11 cellular contexts compared by ENCODE assay signal in the genomic region with DNA sequence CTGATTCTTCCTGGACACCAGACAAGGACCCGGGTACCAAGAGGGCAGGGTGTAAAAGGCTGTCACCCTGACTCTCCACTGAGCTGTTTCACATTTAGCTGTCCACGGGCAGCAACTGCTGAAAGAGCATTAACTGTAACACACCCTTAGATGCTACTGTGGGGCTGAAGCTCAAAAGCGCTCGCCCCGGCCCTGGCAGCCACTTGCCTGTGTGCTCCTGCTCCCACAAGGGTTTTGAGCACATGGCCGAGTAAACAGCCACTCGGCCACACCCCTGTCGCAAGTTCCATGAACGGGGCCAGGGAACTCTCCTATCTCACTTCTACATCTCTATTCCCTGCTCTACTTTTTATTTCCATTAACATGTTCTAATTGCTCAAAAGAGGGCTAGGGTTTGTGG.
"Had no signal": no experiment of that assay in that cellular context is flagged by ENCODE, and none has a peak within 500 bp of the region (broad histone marks: within the 10 kb centered on the region; RNA-seq: fewer than 3 reads in every experiment).

No MANE protein-coding gene starts in this region.

- H3K9me3 Mint-ChIP-seq: stimulated activated naive B cell treated with anti-CD40 and anti-IgM and Interleukin-4, amounts not matched to agents 10 μg/mL and 1 μg/mL and 100 μg/mL, for 72 hours; T-helper 2 cell treated with Interferon-gamma antibody and Interleukin-4, amounts not matched to agents 5 μg/mL and 100 μg/mL, for 36 hours had no signal

- H3K4me3 Mint-ChIP-seq: naive thymus-derived CD8-positive, alpha-beta T cell; stimulated activated naive B cell treated with anti-CD40 and anti-IgM and Interleukin-4, amounts not matched to agents 10 μg/mL and 1 μg/mL and 100 μg/mL, for 72 hours; T-helper 2 cell treated with Interferon-gamma antibody and Interleukin-4, amounts not matched to agents 5 μg/mL and 100 μg/mL, for 36 hours had no signal

- H3K27ac ChIP-seq: brain microvascular endothelial cell, psoas muscle had no signal

- DNase-seq: activated CD4-positive, CD25-positive, alpha-beta regulatory T cell treated with anti-CD3 and anti-CD28 coated beads, Interleukin-2, amount 50 U/mL, for 72 hours; activated naive CD4-positive, alpha-beta T cell; brain microvascular endothelial cell; effector CD8-positive, alpha-beta T cell; naive thymus-derived CD8-positive, alpha-beta T cell; nucleus accumbens; psoas muscle; stimulated activated CD4-positive, alpha-beta T cell treated with anti-CD3 and anti-CD28 coated beads, Interleukin-2, amount 100 ng/mL, for 48 hours; stimulated activated naive B cell treated with anti-CD40 and anti-IgM and Interleukin-4, amounts not matched to agents 10 μg/mL and 1 μg/mL and 100 μg/mL, for 72 hours; trophoblast cell had no signal

- H3K4me1 ChIP-seq: psoas muscle had no signal

- H3K27me3 Mint-ChIP-seq: naive thymus-derived CD8-positive, alpha-beta T cell; stimulated activated naive B cell treated with anti-CD40 and anti-IgM and Interleukin-4, amounts not matched to agents 10 μg/mL and 1 μg/mL and 100 μg/mL, for 72 hours had no signal

- H3K27me3 ChIP-seq: brain microvascular endothelial cell had no signal

- H3K27ac Mint-ChIP-seq: naive thymus-derived CD8-positive, alpha-beta T cell; stimulated activated naive B cell treated with anti-CD40 and anti-IgM and Interleukin-4, amounts not matched to agents 10 μg/mL and 1 μg/mL and 100 μg/mL, for 72 hours; T-helper 2 cell treated with Interferon-gamma antibody and Interleukin-4, amounts not matched to agents 5 μg/mL and 100 μg/mL, for 36 hours had no signal

- H3K36me3 ChIP-seq: brain microvascular endothelial cell had no signal

- H3K9me3 ChIP-seq: psoas muscle had no signal

- H3K36me3 Mint-ChIP-seq: naive thymus-derived CD8-positive, alpha-beta T cell; stimulated activated naive B cell treated with anti-CD40 and anti-IgM and Interleukin-4, amounts not matched to agents 10 μg/mL and 1 μg/mL and 100 μg/mL, for 72 hours had no signal

- H3K4me1 Mint-ChIP-seq: naive thymus-derived CD8-positive, alpha-beta T cell; stimulated activated naive B cell treated with anti-CD40 and anti-IgM and Interleukin-4, amounts not matched to agents 10 μg/mL and 1 μg/mL and 100 μg/mL, for 72 hours had no signal

- ATAC-seq: naive thymus-derived CD8-positive, alpha-beta T cell; psoas muscle; stimulated activated naive B cell treated with anti-CD40 and anti-IgM and Interleukin-4, amounts not matched to agents 10 μg/mL and 1 μg/mL and 100 μg/mL, for 72 hours had no signal

- H3K4me3 ChIP-seq: psoas muscle had no signal
